ENCODE assay signal across 14 cellular contexts in genomic region chr14:100049220-100049619, GRCh38. TPM values are rescaled to one million over a fixed set of nuclear protein-coding genes. Genes with fewer than 3 reads are reported as not detected.
DNase-seq lines count a peak whose midpoint lies in the region; TF ChIP-seq lines count a peak whose summit lies in the region.
"Had no signal": no experiment of that assay in that cellular context is flagged by ENCODE, and none has a peak within 500 bp of the region (broad histone marks: within the 10 kb centered on the region; RNA-seq: fewer than 3 reads in every experiment).

No MANE protein-coding gene starts in this region.

- DNase-seq in AG20443 (ENCODE audit: low spot score): peak; percentile 48
- peak; percentile 32 for DNase-seq in HCEC 1CT
- DNase-seq in astrocyte of the spinal cord (ENCODE audit: low read depth, low spot score): peak; percentile 59
- DNase-seq in iris pigment epithelial cell (ENCODE audit: low read depth): peak; percentile 31
- DNase-seq in dorsolateral prefrontal cortex: no peak
- no peak for DNase-seq in kidney tubule cell (ENCODE audit: low spot score)
- DNase-seq in NCI-H2171 treated with DMSO at 0.1 percent for 48 hours (lab: John Stamatoyannopoulos, UW): no peak
- DNase-seq in amygdala (lab: John Stamatoyannopoulos, UW): no peak
- DNase-seq: activated naive CD4-positive, alpha-beta T cell treated with Interleukin-2 at 50 U/mL for 16 hours; GF-D8; MV-4-11; NCI-H345 had no signal

- intact Hi-C loops in dorsolateral prefrontal cortex (cut with DNase I): no loop called here

- in situ Hi-C loops in astrocyte of the spinal cord (cut with HindIII; ENCODE audit: low sequenced_read_pairs): no loop called here

- H3K4me3 ChIP-seq in astrocyte of the spinal cord (ENCODE audit: low read depth, low read length): no peak overlapping the region
- H3K4me3 ChIP-seq in dorsolateral prefrontal cortex: no peak overlapping the region
- H3K4me3 ChIP-seq: skin epidermis had no signal

- peak overlapping the region in 1 of 59 donors; percentile 6 for H3K27ac ChIP-seq in dorsolateral prefrontal cortex
- H3K27ac ChIP-seq: C4-2B, skin epidermis had no signal

- TF ChIP-seq CTCF in astrocyte of the spinal cord (IDR thresholded peaks at IDR 0.05; ENCODE audit: low read depth, low read length) (no peak), dorsolateral prefrontal cortex (IDR thresholded peaks at IDR 0.05 in 54 of 56, conservative IDR thresholded peaks at IDR 0.05 in 2 of 56; ENCODE audit: low read depth in 1 of 56, partially characterized antibody in 56 of 56) (no peak)

- H3K27me3 ChIP-seq in dorsolateral prefrontal cortex: no peaks in the 10 kb centered on the region

RNA-seq across cellular contexts. Expression of gene EVL, which starts 16.0 kb away (rescaled TPM):
- total RNA-seq in dorsolateral prefrontal cortex: 100 to 1,000 TPM; 166 to 443 (median 325) TPM

Comparison
In these comparisons a context has a peak if more than half of its experiments do, and no peak if none do; other contexts are left out.
1. DNase-seq: peak in AG20443 (single experiment), HCEC 1CT (single experiment), astrocyte of the spinal cord (single experiment) and iris pigment epithelial cell (single experiment); none in dorsolateral prefrontal cortex (0 of 10), kidney tubule cell (single experiment), NCI-H2171 treated with DMSO at 0.1 percent for 48 hours (single experiment) and amygdala (0 of 56).